ENCODE assay signal across 25 cellular contexts in genomic region chr20:41575412-41575811, GRCh38.
"Had no signal": no experiment of that assay in that cellular context is flagged by ENCODE, and none has a peak within 500 bp of the region (broad histone marks: within the 10 kb centered on the region; RNA-seq: fewer than 3 reads in every experiment).

No MANE protein-coding gene starts in this region.

- FAIRE-seq: astrocyte had no signal

- DNase-seq: activated CD4-positive, alpha-beta memory T cell treated with anti-CD3 and anti-CD28 coated beads, Interleukin-2, amount 10 ng/mL, durations not matched to agents 7 days and 5 days; activated CD4-positive, alpha-beta T cell treated with anti-CD3 and anti-CD28 coated beads for 36 hours; activated CD4-positive, alpha-beta T cell treated with anti-CD3 and anti-CD28 coated beads, Interleukin-2, amount 50 U/mL, for 1 hour; activated gamma-delta T cell treated with Interleukin-2 at 50 U/mL for 16 hours; activated naive CD4-positive, alpha-beta T cell treated with anti-CD3 and anti-CD28 coated beads, Interleukin-2, amount 10 ng/mL, durations not matched to agents 7 days and 5 days; activated T-cell treated with anti-CD3 and anti-CD28 coated beads for 4 hours; activated T-cell treated with anti-CD3 and anti-CD28 coated beads, Interleukin-2, amount 50 U/mL, for 72 hours; amygdala; Karpas-422; MM.1S; NCI-H1105; NCI-H1436 treated with DMSO at 0.1 percent for 48 hours; NCI-H187 treated with DMSO at 0.1 percent for 48 hours; NCI-H2107; NCI-H2171 treated with DMSO at 0.1 percent for 48 hours; NCI-H226; NCI-H526; NCI-H774; T-helper 1 cell had no signal

- H3K27me3 Mint-ChIP-seq: activated CD4-positive, alpha-beta memory T cell treated with anti-CD3 and anti-CD28 coated beads, Interleukin-2, amount 10 ng/mL, durations not matched to agents 7 days and 5 days; activated CD4-positive, alpha-beta T cell treated with anti-CD3 and anti-CD28 coated beads for 36 hours; activated naive CD4-positive, alpha-beta T cell treated with anti-CD3 and anti-CD28 coated beads, Interleukin-2, amount 10 ng/mL, durations not matched to agents 7 days and 5 days; brain; central memory CD8-positive, alpha-beta T cell had no signal

- H3K4me3 Mint-ChIP-seq: activated CD4-positive, alpha-beta memory T cell treated with anti-CD3 and anti-CD28 coated beads, Interleukin-2, amount 10 ng/mL, durations not matched to agents 7 days and 5 days; activated CD4-positive, alpha-beta T cell treated with anti-CD3 and anti-CD28 coated beads for 36 hours; activated naive CD4-positive, alpha-beta T cell treated with anti-CD3 and anti-CD28 coated beads, Interleukin-2, amount 10 ng/mL, durations not matched to agents 7 days and 5 days; activated T-cell treated with anti-CD3 and anti-CD28 coated beads, Interleukin-2, amount 50 U/mL, for 72 hours; brain; central memory CD8-positive, alpha-beta T cell had no signal

- H3K27ac Mint-ChIP-seq: activated CD4-positive, alpha-beta memory T cell treated with anti-CD3 and anti-CD28 coated beads, Interleukin-2, amount 10 ng/mL, durations not matched to agents 7 days and 5 days; activated CD4-positive, alpha-beta T cell treated with anti-CD3 and anti-CD28 coated beads for 36 hours; activated naive CD4-positive, alpha-beta T cell treated with anti-CD3 and anti-CD28 coated beads, Interleukin-2, amount 10 ng/mL, durations not matched to agents 7 days and 5 days; activated T-cell treated with anti-CD3 and anti-CD28 coated beads, Interleukin-2, amount 50 U/mL, for 72 hours; activated T-helper 2 cell treated with anti-CD3 and anti-CD28 coated beads, Interferon-gamma antibody, Interleukin-2, Interleukin-4, amounts not matched to agents 10 μg/mL and 5 μg/mL and 100 μg/mL, durations not matched to agents 14 hours and 24 hours and 36 hours; brain had no signal

- H3K4me3 ChIP-seq: SK-N-MC had no signal

- H3K27ac ChIP-seq: SK-N-MC, VCaP had no signal

- ATAC-seq: activated CD4-positive, alpha-beta T cell treated with anti-CD3 and anti-CD28 coated beads for 36 hours; activated T-cell treated with anti-CD3 and anti-CD28 coated beads, Interleukin-2, amount 50 U/mL, for 72 hours had no signal
